ENCODE assay signal across 20 cellular contexts in the genomic region with DNA sequence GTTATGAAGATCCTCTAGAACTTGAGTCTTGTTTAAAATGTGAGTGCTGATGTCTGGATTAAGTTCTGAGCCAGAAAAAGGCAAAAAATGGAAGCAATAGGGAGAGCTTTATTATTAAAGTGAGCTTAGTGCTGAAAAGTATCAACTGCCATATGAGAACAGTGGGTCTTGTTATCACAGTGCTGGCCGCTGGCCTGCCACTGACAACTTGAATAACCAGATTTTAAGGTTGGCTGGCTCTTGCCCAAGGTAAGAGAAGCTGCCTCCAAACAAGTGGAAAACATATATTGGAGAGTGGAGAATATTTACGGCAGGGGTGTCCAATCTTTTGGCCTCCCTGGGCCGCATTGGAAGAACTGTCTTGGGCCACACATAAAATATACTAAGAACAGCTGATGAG. TPM values are rescaled to one million over a fixed set of nuclear protein-coding genes. Genes with fewer than 3 reads are reported as not detected.
DNase-seq lines count a peak whose midpoint lies in the region; ATAC-seq, FAIRE-seq and TF ChIP-seq lines count a peak whose summit lies in the region.
"Had no signal": no experiment of that assay in that cellular context is flagged by ENCODE, and none has a peak within 500 bp of the region (broad histone marks: within the 10 kb centered on the region; RNA-seq: fewer than 3 reads in every experiment).

No MANE protein-coding gene starts in this region.

- H3K9me3 ChIP-seq in PC-3 (ENCODE audit: low read length) (no peaks in the 10 kb centered on the region), left ventricle myocardium inferior (replicated peaks) (no peaks in the 10 kb centered on the region), neural progenitor cell (ENCODE audit: low read depth) (no peaks in the 10 kb centered on the region)
- no peaks in the 10 kb centered on the region for H3K9me3 ChIP-seq in naive thymus-derived CD4-positive, alpha-beta T cell (ENCODE audit: control insufficient read depth in 2 of 3, low read length in 3 of 3)

- H3K27me3 ChIP-seq in PC-3 (ENCODE audit: low read length) (no peaks in the 10 kb centered on the region), left ventricle myocardium inferior (ENCODE audit: low read depth) (no peaks in the 10 kb centered on the region), neural progenitor cell (no peaks in the 10 kb centered on the region)
- no peaks in the 10 kb centered on the region for H3K27me3 ChIP-seq in naive thymus-derived CD4-positive, alpha-beta T cell (ENCODE audit: control insufficient read depth in 2 of 2, insufficient read depth in 2 of 2, low read length in 2 of 2)

- no peaks in the 10 kb centered on the region for H3K27me3 Mint-ChIP-seq in neural progenitor cell (ENCODE audit: insufficient read depth, low read depth)
- no peaks in the 10 kb centered on the region for H3K27me3 Mint-ChIP-seq in naive thymus-derived CD4-positive, alpha-beta T cell
- H3K27me3 Mint-ChIP-seq: CD4-positive, alpha-beta T cell had no signal

- H3K4me3 Mint-ChIP-seq in neural progenitor cell, result no peak overlapping the region
- H3K4me3 Mint-ChIP-seq in naive thymus-derived CD4-positive, alpha-beta T cell, result no peak overlapping the region
- H3K4me3 Mint-ChIP-seq: CD4-positive, alpha-beta T cell had no signal

- peaks cover 6% of the 10 kb centered on the region for H3K36me3 Mint-ChIP-seq in neural progenitor cell
- peaks cover 0 to 38% (median 14%) of the 10 kb centered on the region in 5 donors for H3K36me3 Mint-ChIP-seq in naive thymus-derived CD4-positive, alpha-beta T cell

- no peaks in the 10 kb centered on the region for H3K79me2 ChIP-seq in PC-3 (ENCODE audit: low read length)
- H3K79me2 ChIP-seq in neural progenitor cell (ENCODE audit: low read depth), result no peaks in the 10 kb centered on the region

- no peaks in the 10 kb centered on the region for H3K9me2 ChIP-seq in PC-3 (replicated peaks; ENCODE audit: low read length)

- H3F3A ChIP-seq in PC-3 (ENCODE audit: low read length, unreplicated experiment) (no peaks in the 10 kb centered on the region), neural progenitor cell (ENCODE audit: low read depth) (no peaks in the 10 kb centered on the region)

- no peak for ATAC-seq in PC-3
- no peak for ATAC-seq in naive thymus-derived CD4-positive, alpha-beta T cell
- ATAC-seq: Panc1 had no signal

- H2AFZ ChIP-seq in PC-3 (ENCODE audit: low read length) (no peak overlapping the region), neural progenitor cell (replicated peaks) (no peak overlapping the region)
- H2AFZ ChIP-seq: GM23248 had no signal

- H3K4me3 ChIP-seq in PC-3 (ENCODE audit: low read length), result no peak overlapping the region
- H3K4me3 ChIP-seq in left ventricle myocardium inferior, result no peak overlapping the region
- H3K4me3 ChIP-seq in neural progenitor cell, result no peak overlapping the region
- H3K4me3 ChIP-seq in naive thymus-derived CD4-positive, alpha-beta T cell (ENCODE audit: low read length), result no peak overlapping the region
- H3K4me3 ChIP-seq: GM23248 had no signal

- POLR2A ChIA-PET in PC-3 (lab: Charles Lee; ENCODE audit: unreplicated experiment), result no interaction called here
- POLR2A ChIA-PET in naive thymus-derived CD4-positive, alpha-beta T cell (lab: Charles Lee), result no interaction called here

- H3K9ac ChIP-seq in PC-3 (ENCODE audit: low read length), result no peak overlapping the region
- H3K9ac ChIP-seq in neural progenitor cell, result no peak overlapping the region
- H3K9ac ChIP-seq: GM23248 had no signal

- H4K20me1 ChIP-seq in PC-3 (ENCODE audit: low read length) (no peaks in the 10 kb centered on the region), neural progenitor cell (ENCODE audit: low read depth) (no peaks in the 10 kb centered on the region)

- H3K27ac ChIP-seq in 22Rv1 (0 out of 2 replicates have a peak overlapping the region, but pooled peaks have one; percentile 19), PC-3 (ENCODE audit: low read length) (no peak overlapping the region), left ventricle myocardium inferior (replicated peaks) (peak overlapping the region; percentile 26), neural progenitor cell (no peak overlapping the region)
- no peak overlapping the region for H3K27ac ChIP-seq in naive thymus-derived CD4-positive, alpha-beta T cell (ENCODE audit: low read depth, low read length)
- H3K27ac ChIP-seq: GM23248 had no signal

- no peak for FAIRE-seq in GM19239 (lab: Jason Lieb, UNC)
- FAIRE-seq: HTR-8/SVneo had no signal

- CTCF ChIA-PET in PC-3 (lab: Charles Lee), result interaction anchor here (0.7 kb wide), 1 partner anchor 37 kb away, joined by 4 read pairs; no protein-coding TSS in a partner anchor
- CTCF ChIA-PET in naive thymus-derived CD4-positive, alpha-beta T cell (lab: Charles Lee), result no interaction called here

- H3K36me3 ChIP-seq in PC-3 (ENCODE audit: low read depth, low read length), result peaks cover 16% of the 10 kb centered on the region
- H3K36me3 ChIP-seq in left ventricle myocardium inferior, result peaks cover 11% of the 10 kb centered on the region
- H3K36me3 ChIP-seq in neural progenitor cell, result peaks cover 4% of the 10 kb centered on the region
- peaks cover 0 to 18% (median 0%) of the 10 kb centered on the region in 3 experiments for H3K36me3 ChIP-seq in naive thymus-derived CD4-positive, alpha-beta T cell (ENCODE audit: control insufficient read depth in 2 of 3, insufficient read depth in 3 of 3, low read length in 3 of 3)

- intact Hi-C loops in PC-3 (cut with micrococcal nuclease) (no loop called here), left ventricle myocardium inferior (cut with micrococcal nuclease) (no loop called here)
- intact Hi-C loops in naive thymus-derived CD4-positive, alpha-beta T cell (cut with micrococcal nuclease), result no loop called here

- peaks cover 4% of the 10 kb centered on the region; the same call in 1 of the 2 replicates for H3K4me1 ChIP-seq in PC-3 (ENCODE audit: insufficient read depth, low read length)
- peaks cover 6% of the 10 kb centered on the region for H3K4me1 ChIP-seq in left ventricle myocardium inferior
- H3K4me1 ChIP-seq in neural progenitor cell, result peaks cover 9% of the 10 kb centered on the region
- no peaks in the 10 kb centered on the region for H3K4me1 ChIP-seq in naive thymus-derived CD4-positive, alpha-beta T cell (ENCODE audit: control insufficient read depth in 2 of 2, insufficient read depth in 2 of 2, low read length in 2 of 2)

- no peaks in the 10 kb centered on the region for H3K9me3 Mint-ChIP-seq in neural progenitor cell
- H3K9me3 Mint-ChIP-seq in naive thymus-derived CD4-positive, alpha-beta T cell, result no peaks in the 10 kb centered on the region
- H3K9me3 Mint-ChIP-seq: CD4-positive, alpha-beta T cell had no signal

- no peak for TF ChIP-seq CTCF in 22Rv1 (IDR thresholded peaks at IDR 0.05)
- TF ChIP-seq CTCF in PC-3 (conservative IDR thresholded peaks at IDR 0.05; ENCODE audit: low read depth, low read length), result no peak
- no peak for TF ChIP-seq CTCF in left ventricle myocardium inferior (IDR thresholded peaks at IDR 0.05; ENCODE audit: borderline replicate concordance)
- TF ChIP-seq CTCF in neural progenitor cell (IDR thresholded peaks at IDR 0.05), result no peak

- no TSS peak for BruUV-seq in PC-3 (replicated peaks; lab: Mats Ljungman, UMichigan)

- H3K4me1 Mint-ChIP-seq in neural progenitor cell, result peaks cover 10% of the 10 kb centered on the region
- peaks cover 0 to 1% (median 0%) of the 10 kb centered on the region in 7 donors for H3K4me1 Mint-ChIP-seq in naive thymus-derived CD4-positive, alpha-beta T cell

- peak; percentile 64 for DNase-seq in PC-3
- peak; percentile 21 for DNase-seq in left ventricle myocardium inferior
- peak; percentile 8 for DNase-seq in neural progenitor cell (ENCODE audit: low spot score)
- DNase-seq in NCI-H226, result no peak
- DNase-seq in GM19239 (ENCODE audit: insufficient read length, low spot score), result no peak
- no peak for DNase-seq in activated CD4-positive, alpha-beta T cell treated with anti-CD3 and anti-CD28 coated beads for 1 hour
- DNase-seq in naive thymus-derived CD4-positive, alpha-beta T cell, result no peak
- DNase-seq: AML-193; CD4-positive, alpha-beta T cell; DND-41; GF-D8; GM23248; NCI-H1436 treated with DMSO at 0.1 percent for 48 hours; NCI-H2081 treated with DMSO at 0.1 percent for 48 hours; NCI-H345; NCI-H69; SHP77 had no signal

- no peak overlapping the region for H3K27ac Mint-ChIP-seq in neural progenitor cell
- no peak overlapping the region for H3K27ac Mint-ChIP-seq in naive thymus-derived CD4-positive, alpha-beta T cell
- H3K27ac Mint-ChIP-seq: CD4-positive, alpha-beta T cell had no signal

- H3K4me2 ChIP-seq in PC-3 (ENCODE audit: low read length), result no peak overlapping the region
- no peak overlapping the region for H3K4me2 ChIP-seq in neural progenitor cell

RNA-seq across cellular contexts. Expression of a gene that starts 33.9 kb away (rescaled TPM):
- total RNA-seq in PC-3 (2014; rRNA removed) (2.5 and 4.0 TPM in 2 replicates), left ventricle myocardium inferior (3.1 TPM), neural progenitor cell (ENCODE audit: low replicate concordance) (6.0 and 12.9 TPM in 2 replicates)
- 1 to 10 TPM; 3.7 to 6.6 (median 5.4) TPM for total RNA-seq in naive thymus-derived CD4-positive, alpha-beta T cell
- polyA plus RNA-seq in naive thymus-derived CD4-positive, alpha-beta T cell, result 1 to 10 TPM; 4.7 to 4.9 TPM

RNA-seq across cellular contexts. Expression of a gene that starts 33.9 kb away (rescaled TPM):
- total RNA-seq in PC-3 (2014; rRNA removed), result 5.0 and 17.0 TPM in 2 replicates
- 10.7 TPM for total RNA-seq in left ventricle myocardium inferior
- 47.5 and 70.7 TPM in 2 replicates for total RNA-seq in neural progenitor cell (ENCODE audit: low replicate concordance)
- total RNA-seq in naive thymus-derived CD4-positive, alpha-beta T cell, result 10 to 100 TPM; 29.7 to 43.1 (median 33.0) TPM
- polyA plus RNA-seq in naive thymus-derived CD4-positive, alpha-beta T cell, result 10 to 100 TPM; 17.5 to 22.0 TPM

Comparison
In these comparisons a context has a peak if more than half of its experiments do, and no peak if none do; other contexts are left out.
1. H3K27ac ChIP-seq: peak in 22Rv1 (single experiment) and left ventricle myocardium inferior (single experiment); none in PC-3 (single experiment), neural progenitor cell (single experiment) and naive thymus-derived CD4-positive, alpha-beta T cell (single experiment).
2. DNase-seq: peak in PC-3 (single experiment), left ventricle myocardium inferior (single experiment) and neural progenitor cell (single experiment); none in NCI-H226 (single experiment), GM19239 (single experiment), activated CD4-positive, alpha-beta T cell treated with anti-CD3 and anti-CD28 coated beads for 1 hour (single experiment) and naive thymus-derived CD4-positive, alpha-beta T cell (0 of 9).